ENCODE assay signal across 17 cellular contexts in the genomic region with DNA sequence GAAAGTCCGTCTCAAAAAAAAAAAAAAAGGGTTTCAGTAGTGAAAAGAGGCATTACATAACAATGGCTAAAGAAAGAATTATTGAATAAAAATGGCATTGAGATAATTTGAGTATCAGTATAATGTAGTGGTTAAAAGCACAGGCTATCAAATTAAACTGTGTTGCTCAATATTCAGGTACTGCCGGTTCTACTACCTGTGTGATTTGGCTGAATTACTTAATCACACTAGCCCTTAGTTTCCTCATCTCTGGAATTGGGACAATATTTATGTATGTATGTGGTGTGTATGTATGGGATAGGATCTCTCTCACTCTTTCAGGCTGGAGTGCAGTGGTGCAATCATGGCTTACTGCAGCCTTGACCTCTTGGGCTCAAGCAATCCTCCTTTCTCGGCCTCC. TPM values are rescaled to one million over a fixed set of nuclear protein-coding genes. Genes with fewer than 3 reads are reported as not detected.
A peak's percentile ranks its signal among the peaks of the same experiment; 100 is the strongest.
DNase-seq lines count a peak whose midpoint lies in the region; ATAC-seq and TF ChIP-seq lines count a peak whose summit lies in the region.
"Had no signal": no experiment of that assay in that cellular context is flagged by ENCODE, and none has a peak within 500 bp of the region (broad histone marks: within the 10 kb centered on the region; RNA-seq: fewer than 3 reads in every experiment).

No MANE protein-coding gene starts in this region.

- DNase-seq in PC-3 (peak; percentile 17), epithelial cell of esophagus (ENCODE audit: low read depth) (peak; percentile 79), NCI-H1436 (lab: John Stamatoyannopoulos, UW) (no peak)
- no peak for DNase-seq in activated T-cell treated with anti-CD3 and anti-CD28 coated beads, Interleukin-2, amount 50 U/mL, for 4 hours
- DNase-seq: CD4-positive, alpha-beta T cell; CD8-positive, alpha-beta memory T cell; DMS53; DND-41; GM23248; H7; HCEC 1CT had no signal

- H3K27ac ChIP-seq in C4-2B (peak overlapping the region; percentile 10; the same call in 1 of the 2 replicates), PC-3 (ENCODE audit: low read length) (no peak overlapping the region)
- H3K27ac ChIP-seq: 22Rv1, BLaER1, GM23248 had no signal

- CTCF ChIA-PET in PC-3 (lab: Charles Lee), result no interaction called here

- peaks cover 32% of the 10 kb centered on the region for H3K36me3 Mint-ChIP-seq in activated T-cell treated with anti-CD3 and anti-CD28 coated beads, Interleukin-2, amount 50 U/mL, for 4 hours (ENCODE audit: insufficient read depth)

- H3K9me2 ChIP-seq in PC-3 (replicated peaks; ENCODE audit: low read length), result no peaks in the 10 kb centered on the region

- no peaks in the 10 kb centered on the region for H4K20me1 ChIP-seq in PC-3 (ENCODE audit: low read length)
- H4K20me1 ChIP-seq: BLaER1 had no signal

- H3K9me3 ChIP-seq in PC-3 (ENCODE audit: low read length), result no peaks in the 10 kb centered on the region

- H3K4me1 ChIP-seq in PC-3 (ENCODE audit: insufficient read depth, low read length), result peaks cover 11% of the 10 kb centered on the region

- H3K27me3 Mint-ChIP-seq in activated T-cell treated with anti-CD3 and anti-CD28 coated beads, Interleukin-2, amount 50 U/mL, for 4 hours (ENCODE audit: low read depth), result no peaks in the 10 kb centered on the region
- H3K27me3 Mint-ChIP-seq: B cell; CD4-positive, alpha-beta T cell; CD8-positive, alpha-beta memory T cell had no signal

- H3K27me3 ChIP-seq in PC-3 (ENCODE audit: low read length), result no peaks in the 10 kb centered on the region
- H3K27me3 ChIP-seq: BLaER1 had no signal

- H3K4me1 Mint-ChIP-seq in activated T-cell treated with anti-CD3 and anti-CD28 coated beads, Interleukin-2, amount 50 U/mL, for 4 hours (ENCODE audit: low read depth), result peaks cover 2% of the 10 kb centered on the region
- H3K4me1 Mint-ChIP-seq: CD14-positive monocyte had no signal

- BruUV-seq in PC-3 (replicated peaks; lab: Mats Ljungman, UMichigan), result no TSS peak

- H3K4me2 ChIP-seq in PC-3 (ENCODE audit: low read length), result no peak overlapping the region
- H3K4me2 ChIP-seq: BLaER1 had no signal

- peaks cover 18% of the 10 kb centered on the region for H3K36me3 ChIP-seq in PC-3 (ENCODE audit: low read depth, low read length)

- ATAC-seq in PC-3 (no peak), GM21528 (IDR thresholded peaks at IDR 0.05; ENCODE audit: low FRiP score, unreplicated experiment) (no peak)
- no peak for ATAC-seq in activated T-cell treated with anti-CD3 and anti-CD28 coated beads, Interleukin-2, amount 50 U/mL, for 4 hours

- H3K9ac ChIP-seq in PC-3 (ENCODE audit: low read length), result no peak overlapping the region
- H3K9ac ChIP-seq: BLaER1, GM23248 had no signal

- no peaks in the 10 kb centered on the region for H3F3A ChIP-seq in PC-3 (ENCODE audit: low read length, unreplicated experiment)

- intact Hi-C loops in PC-3 (cut with micrococcal nuclease), result no loop called here

- TF ChIP-seq CTCF in C4-2B (conservative IDR thresholded peaks at IDR 0.05) (no peak), PC-3 (conservative IDR thresholded peaks at IDR 0.05; ENCODE audit: low read depth, low read length) (no peak), epithelial cell of esophagus (IDR thresholded peaks at IDR 0.05; ENCODE audit: insufficient read depth, low read depth, low read length, missing control alignments) (no peak)

- POLR2A ChIA-PET in PC-3 (lab: Charles Lee; ENCODE audit: unreplicated experiment), result no interaction called here

- H3K4me3 Mint-ChIP-seq in activated T-cell treated with anti-CD3 and anti-CD28 coated beads, Interleukin-2, amount 50 U/mL, for 4 hours, result no peak overlapping the region
- H3K4me3 Mint-ChIP-seq: B cell; CD14-positive monocyte; CD4-positive, alpha-beta T cell; CD8-positive, alpha-beta memory T cell had no signal

- no peaks in the 10 kb centered on the region for H3K79me2 ChIP-seq in PC-3 (ENCODE audit: low read length)

- no peak overlapping the region for H2AFZ ChIP-seq in PC-3 (ENCODE audit: low read length)
- H2AFZ ChIP-seq: GM23248 had no signal

- no peaks in the 10 kb centered on the region for H3K9me3 Mint-ChIP-seq in activated T-cell treated with anti-CD3 and anti-CD28 coated beads, Interleukin-2, amount 50 U/mL, for 4 hours
- H3K9me3 Mint-ChIP-seq: CD4-positive, alpha-beta T cell had no signal

- H3K4me3 ChIP-seq in PC-3 (ENCODE audit: low read length) (no peak overlapping the region), epithelial cell of esophagus (ENCODE audit: low read length) (no peak overlapping the region)
- H3K4me3 ChIP-seq: BLaER1, GM23248 had no signal

RNA-seq across cellular contexts. Expression of a gene that starts 56.1 kb away (rescaled TPM):
- total RNA-seq in PC-3 (2014; rRNA removed), result not detected in 2 replicates
- under 1 TPM in 2 of 3 donors, not detected in 1; 0.20 to 0.27 TPM for total RNA-seq in activated T-cell treated with anti-CD3 and anti-CD28 coated beads, Interleukin-2, amount 50 U/mL, for 4 hours
- total RNA-seq: B cell; CD8-positive, alpha-beta memory T cell; GM23248 had no signal

Comparison
In these comparisons a context has a peak if more than half of its experiments do, and no peak if none do; other contexts are left out.
1. DNase-seq: peak in PC-3 (single experiment) and epithelial cell of esophagus (single experiment); none in NCI-H1436 (single experiment) and activated T-cell treated with anti-CD3 and anti-CD28 coated beads, Interleukin-2, amount 50 U/mL, for 4 hours (single experiment).